Comparison of ENCODE assay signal across 8 cellular contexts in the genomic region with DNA sequence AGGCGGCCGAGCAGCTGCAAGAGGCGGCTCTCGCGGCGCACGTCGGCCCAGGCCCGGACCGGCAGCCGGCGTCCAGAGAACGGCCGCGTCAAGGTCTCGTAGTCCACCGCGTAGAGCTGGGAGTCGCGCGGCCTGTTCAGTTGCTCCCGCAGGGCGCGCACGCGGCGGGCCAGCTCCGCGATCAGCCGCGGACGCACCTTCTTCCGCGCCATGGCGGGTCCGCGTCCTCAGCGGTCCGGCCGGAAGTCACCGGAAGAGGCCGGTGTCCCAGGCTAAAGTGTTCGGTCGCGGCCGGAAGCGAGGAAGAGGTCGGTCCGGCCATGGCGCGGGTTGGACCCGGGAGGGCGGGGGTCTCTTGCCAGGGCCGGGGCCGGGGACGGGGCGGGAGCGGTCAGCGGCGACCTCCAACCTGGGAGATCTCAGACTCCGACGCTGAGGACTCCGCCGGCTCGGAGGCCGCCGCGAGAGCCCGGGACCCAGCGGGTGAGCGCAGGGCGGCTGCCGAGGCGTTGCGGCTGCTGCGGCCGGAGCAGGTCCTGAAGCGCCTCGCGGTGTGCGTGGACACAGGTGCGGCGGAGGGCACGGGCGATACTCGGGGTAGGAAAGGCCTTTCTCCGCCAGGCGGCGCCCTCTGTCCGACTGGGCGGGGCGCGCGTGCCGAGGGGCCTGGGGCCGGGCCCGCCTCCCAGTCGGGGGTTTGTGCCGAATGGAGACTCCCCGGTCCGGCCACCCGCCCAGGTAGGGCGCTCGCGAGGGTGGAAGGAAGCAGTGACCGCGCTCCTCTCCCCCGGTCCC. TPM values are rescaled to one million over a fixed set of nuclear protein-coding genes. Genes with fewer than 3 reads are reported as not detected.
DNase-seq lines count a peak whose midpoint lies in the region; ATAC-seq and TF ChIP-seq lines count a peak whose summit lies in the region.

A gene (minus strand): TSS at position 227 of the 795 bp plus-strand sequence. CDS start 15 bp downstream, at position 212.

- H3K27me3 Mint-ChIP-seq in activated naive CD8-positive, alpha-beta T cell treated with anti-CD3 and anti-CD28 coated beads, Interleukin-2, amount 50 U/mL, for 24 hours, result no peaks in the 10 kb centered on the region

- peak; percentile 57 for DNase-seq in DMS79 treated with DMSO at 0.1 percent for 48 hours (lab: John Stamatoyannopoulos, UW)
- DNase-seq in H4 (ENCODE audit: low spot score), result peak; percentile 69
- peak; percentile 88 for DNase-seq in NCI-H1092 (lab: John Stamatoyannopoulos, UW)
- DNase-seq in SW480 (ENCODE audit: low spot score), result peak; percentile 80
- peak; percentile 86 for DNase-seq in activated naive CD8-positive, alpha-beta T cell treated with anti-CD3 and anti-CD28 coated beads, Interleukin-2, amount 50 U/mL, for 24 hours
- DNase-seq in cardiac septum (ENCODE audit: low spot score), result peak; percentile 91
- DNase-seq in posterior cingulate gyrus, result peak; percentile 76 to 97 (median 83)
- DNase-seq in transverse colon, result peak; percentile 87

- H3K9me3 ChIP-seq in transverse colon, result no peaks in the 10 kb centered on the region

- H3K36me3 Mint-ChIP-seq in activated naive CD8-positive, alpha-beta T cell treated with anti-CD3 and anti-CD28 coated beads, Interleukin-2, amount 50 U/mL, for 24 hours (ENCODE audit: low read depth), result peaks cover 11% of the 10 kb centered on the region

- peak; percentile 69 for TF ChIP-seq POLR2A in transverse colon (IDR thresholded peaks at IDR 0.05)

- H3K4me1 ChIP-seq in transverse colon, result peaks cover 16 to 42% (median 32%) of the 10 kb centered on the region in 4 donors

- no peaks in the 10 kb centered on the region for H3K27me3 ChIP-seq in transverse colon

- peak within 1 kb of the TSS; percentile 100 for H3K4me3 Mint-ChIP-seq in activated naive CD8-positive, alpha-beta T cell treated with anti-CD3 and anti-CD28 coated beads, Interleukin-2, amount 50 U/mL, for 24 hours

- peaks cover 0 to 10% (median 5%) of the 10 kb centered on the region in 4 donors for H3K36me3 ChIP-seq in transverse colon

- H3K4me1 Mint-ChIP-seq in activated naive CD8-positive, alpha-beta T cell treated with anti-CD3 and anti-CD28 coated beads, Interleukin-2, amount 50 U/mL, for 24 hours, result peaks cover 17% of the 10 kb centered on the region

- in situ Hi-C loops in transverse colon (cut with MboI; ENCODE audit: low pct_ligation_motif_present in 1 of 4, low pct_unique_long_range_greater_than_20kb in 1 of 4, low sequenced_read_pairs in 3 of 4), result no loop called here

- ATAC-seq in activated naive CD8-positive, alpha-beta T cell treated with anti-CD3 and anti-CD28 coated beads, Interleukin-2, amount 50 U/mL, for 24 hours, result peak; percentile 57

- intact Hi-C loops in cardiac septum (cut with DNase I) (loop anchor here (5.0 kb wide), 1 partner anchor 66 kb away; a partner anchor contains a TSS), posterior cingulate gyrus (cut with DNase I) (loop anchor here (5.0 kb wide), 3 partner anchors 54 to 189 kb away; a partner anchor contains a TSS), transverse colon (cut with DNase I; ENCODE audit: low total_unique reads) (no loop called here)

- no peak for TF ChIP-seq EP300 in transverse colon (IDR thresholded peaks at IDR 0.05; ENCODE audit: low read depth)

- peak within 1 kb of the TSS; percentile 95 to 97 (median 96) for H3K27ac ChIP-seq in transverse colon

- no peaks in the 10 kb centered on the region for H3K9me3 Mint-ChIP-seq in activated naive CD8-positive, alpha-beta T cell treated with anti-CD3 and anti-CD28 coated beads, Interleukin-2, amount 50 U/mL, for 24 hours

- peak within 1 kb of the TSS; percentile 100 for H3K27ac Mint-ChIP-seq in activated naive CD8-positive, alpha-beta T cell treated with anti-CD3 and anti-CD28 coated beads, Interleukin-2, amount 50 U/mL, for 24 hours

- WGBS in transverse colon (ENCODE audit: low coverage in 1 of 2), 2 donors, result 1% methylated on average over 90 of the region's 108 CpGs; no CpG with 5 or more reads in 1 of the 2 donors

- peak within 1 kb of the TSS; percentile 70 to 94 (median 86) for H3K4me3 ChIP-seq in transverse colon

- TF ChIP-seq CTCF in transverse colon (IDR thresholded peaks at IDR 0.05), result peak; percentile 81 to 95 (median 84)

RNA-seq across cellular contexts. Expression of the gene that starts here (rescaled TPM):
- 114 and 125 TPM in 2 replicates for total RNA-seq in H4 (2014; rRNA removed; shearing (Covaris generic))
- 63.4 TPM for total RNA-seq in cardiac septum
- total RNA-seq in transverse colon, result 100 to 1,000 TPM; 102 to 253 (median 121) TPM

Comparison
In these comparisons a context has a peak if more than half of its experiments do, and no peak if none do; other contexts are left out.
1. Peak in every context shown above with its lines: DNase-seq, ATAC-seq, H3K4me3 ChIP-seq and H3K27ac ChIP-seq.